In genomic region chr1:46599044-46599970, GRCh38 we compare ENCODE assay signal across 22 cellular contexts. TPM values are rescaled to one million over a fixed set of nuclear protein-coding genes. Genes with fewer than 3 reads are reported as not detected.
DNase-seq lines count a peak whose midpoint lies in the region; ATAC-seq, FAIRE-seq and TF ChIP-seq lines count a peak whose summit lies in the region.
"Had no signal": no experiment of that assay in that cellular context is flagged by ENCODE, and none has a peak within 500 bp of the region (broad histone marks: within the 10 kb centered on the region; RNA-seq: fewer than 3 reads in every experiment).

No MANE protein-coding gene starts in this region.

- H3K36me3 ChIP-seq in transverse colon, result peaks cover 0 to 6% (median 0%) of the 10 kb centered on the region in 4 donors
- H3K36me3 ChIP-seq: BLaER1, left lung had no signal

- H3K27ac ChIP-seq in transverse colon, result peak overlapping the region in 3 of 4 donors; percentile 14 to 50 (median 38)
- H3K27ac ChIP-seq: BLaER1 had no signal

- no peaks in the 10 kb centered on the region for H3K27me3 ChIP-seq in transverse colon
- H3K27me3 ChIP-seq: BLaER1, left lung, spleen had no signal

- no peaks in the 10 kb centered on the region for H3K9me3 ChIP-seq in transverse colon
- H3K9me3 ChIP-seq: BLaER1, left lung, spleen had no signal

- DNase-seq in activated T-cell treated with anti-CD3 and anti-CD28 coated beads, Interleukin-2, amount 50 U/mL, for 4 hours, result no peak
- DNase-seq in activated T-cell treated with anti-CD3 and anti-CD28 coated beads, Interleukin-2, amount 50 U/mL, for 48 hours, result no peak
- no peak for DNase-seq in T-helper 2 cell treated with Interferon-gamma antibody and Interleukin-4, amounts not matched to agents 5 μg/mL and 100 μg/mL, for 36 hours (ENCODE audit: low spot score)
- DNase-seq in naive thymus-derived CD8-positive, alpha-beta T cell, result no peak
- no peak for DNase-seq in transverse colon
- DNase-seq in urothelium cell line (ENCODE audit: low spot score), result no peak
- DNase-seq in H54 (ENCODE audit: insufficient read length, low spot score), result no peak
- DNase-seq: activated CD4-positive, alpha-beta T cell treated with anti-CD3 and anti-CD28 coated beads for 4 hours; activated CD8-positive, alpha-beta memory T cell treated with anti-CD3 and anti-CD28 coated beads, Interleukin-2, amount 50 U/mL, for 48 hours; activated naive CD4-positive, alpha-beta T cell; GF-D8; left lung; NCI-H1436 treated with DMSO at 0.1 percent for 48 hours; NCI-H2171; NCI-H69; spleen had no signal

- H3K36me3 Mint-ChIP-seq in activated T-cell treated with anti-CD3 and anti-CD28 coated beads, Interleukin-2, amount 50 U/mL, for 4 hours (ENCODE audit: insufficient read depth), result peaks cover 9% of the 10 kb centered on the region
- peaks cover 45% of the 10 kb centered on the region for H3K36me3 Mint-ChIP-seq in T-helper 2 cell treated with Interferon-gamma antibody and Interleukin-4, amounts not matched to agents 5 μg/mL and 100 μg/mL, for 36 hours (ENCODE audit: low read depth)
- H3K36me3 Mint-ChIP-seq in naive thymus-derived CD8-positive, alpha-beta T cell, result peaks cover 0 to 9% (median 0%) of the 10 kb centered on the region in 3 donors
- H3K36me3 Mint-ChIP-seq: mesothelial cell of epicardium had no signal

- no peak for FAIRE-seq in urothelium cell line (lab: Jason Lieb, UNC)
- FAIRE-seq in H54 (lab: Jason Lieb, UNC), result no peak
- FAIRE-seq: TTC549 had no signal

- peak overlapping the region; percentile 17 for H3K27ac Mint-ChIP-seq in T-helper 2 cell treated with Interferon-gamma antibody and Interleukin-4, amounts not matched to agents 5 μg/mL and 100 μg/mL, for 36 hours
- peak overlapping the region; percentile 2 to 88 (median 62) for H3K27ac Mint-ChIP-seq in naive thymus-derived CD8-positive, alpha-beta T cell
- H3K27ac Mint-ChIP-seq: mesothelial cell of epicardium had no signal

- no peaks in the 10 kb centered on the region for H3K9me3 Mint-ChIP-seq in activated T-cell treated with anti-CD3 and anti-CD28 coated beads, Interleukin-2, amount 50 U/mL, for 4 hours
- no peaks in the 10 kb centered on the region for H3K9me3 Mint-ChIP-seq in T-helper 2 cell treated with Interferon-gamma antibody and Interleukin-4, amounts not matched to agents 5 μg/mL and 100 μg/mL, for 36 hours
- no peaks in the 10 kb centered on the region for H3K9me3 Mint-ChIP-seq in naive thymus-derived CD8-positive, alpha-beta T cell
- H3K9me3 Mint-ChIP-seq: mesothelial cell of epicardium had no signal

- peak overlapping the region; percentile 6 for H3K4me3 Mint-ChIP-seq in activated T-cell treated with anti-CD3 and anti-CD28 coated beads, Interleukin-2, amount 50 U/mL, for 4 hours
- H3K4me3 Mint-ChIP-seq in T-helper 2 cell treated with Interferon-gamma antibody and Interleukin-4, amounts not matched to agents 5 μg/mL and 100 μg/mL, for 36 hours, result peak overlapping the region; percentile 39
- H3K4me3 Mint-ChIP-seq in naive thymus-derived CD8-positive, alpha-beta T cell, result peak overlapping the region in 2 of 10 donors; percentile 15 to 30
- H3K4me3 Mint-ChIP-seq: mesothelial cell of epicardium had no signal

- intact Hi-C loops in transverse colon (cut with DNase I; ENCODE audit: low total_unique reads), result no loop called here

- H3K27me3 Mint-ChIP-seq in activated T-cell treated with anti-CD3 and anti-CD28 coated beads, Interleukin-2, amount 50 U/mL, for 4 hours (ENCODE audit: low read depth), result no peaks in the 10 kb centered on the region
- no peaks in the 10 kb centered on the region for H3K27me3 Mint-ChIP-seq in T-helper 2 cell treated with Interferon-gamma antibody and Interleukin-4, amounts not matched to agents 5 μg/mL and 100 μg/mL, for 36 hours (ENCODE audit: low read depth)
- H3K27me3 Mint-ChIP-seq in naive thymus-derived CD8-positive, alpha-beta T cell, result no peaks in the 10 kb centered on the region

- POLR2A ChIA-PET in naive thymus-derived CD8-positive, alpha-beta T cell (lab: Charles Lee), result no interaction called here

- H3K4me1 ChIP-seq in transverse colon, result peaks cover 13 to 55% (median 19%) of the 10 kb centered on the region in 4 donors

- H3K4me1 Mint-ChIP-seq in activated T-cell treated with anti-CD3 and anti-CD28 coated beads, Interleukin-2, amount 50 U/mL, for 4 hours (ENCODE audit: low read depth), result peaks cover 72% of the 10 kb centered on the region
- peaks cover 70% of the 10 kb centered on the region for H3K4me1 Mint-ChIP-seq in T-helper 2 cell treated with Interferon-gamma antibody and Interleukin-4, amounts not matched to agents 5 μg/mL and 100 μg/mL, for 36 hours (ENCODE audit: low read depth)
- peaks cover 41 to 77% (median 72%) of the 10 kb centered on the region in 4 donors for H3K4me1 Mint-ChIP-seq in naive thymus-derived CD8-positive, alpha-beta T cell

- WGBS in transverse colon (ENCODE audit: low coverage in 1 of 2), 2 donors, result 77 to 85% methylated on average over 4 to 9 of the region's 9 CpGs

- TF ChIP-seq POLR2A in transverse colon (IDR thresholded peaks at IDR 0.05), result no peak
- no peak for TF ChIP-seq POLR2A in H54 (IDR thresholded peaks at IDR 0.05; ENCODE audit: low read depth, low read length)

- no peak overlapping the region for H3K4me3 ChIP-seq in transverse colon
- H3K4me3 ChIP-seq: BLaER1, left lung, spleen had no signal

- TF ChIP-seq EP300 in transverse colon (IDR thresholded peaks at IDR 0.05; ENCODE audit: low read depth), result no peak

- no peak for TF ChIP-seq CTCF in transverse colon (IDR thresholded peaks at IDR 0.05)

- in situ Hi-C loops in transverse colon (cut with MboI; ENCODE audit: low pct_ligation_motif_present in 1 of 4, low pct_unique_long_range_greater_than_20kb in 1 of 4, low sequenced_read_pairs in 3 of 4), result no loop called here

- ATAC-seq in activated T-cell treated with anti-CD3 and anti-CD28 coated beads, Interleukin-2, amount 50 U/mL, for 4 hours, result no peak
- ATAC-seq in naive thymus-derived CD8-positive, alpha-beta T cell, result no peak
- no peak for ATAC-seq in GM19324 (IDR thresholded peaks at IDR 0.05; ENCODE audit: low FRiP score, unreplicated experiment)
- ATAC-seq: left lung had no signal

RNA-seq across cellular contexts. Expression of gene MKNK1, which starts 4.8 kb away (rescaled TPM):
- total RNA-seq in activated T-cell treated with anti-CD3 and anti-CD28 coated beads, Interleukin-2, amount 50 U/mL, for 4 hours, result 10 to 100 TPM; 21.1 to 26.1 (median 21.6) TPM
- 10 to 100 TPM; 51.4 to 56.3 TPM for total RNA-seq in naive thymus-derived CD8-positive, alpha-beta T cell
- polyA plus RNA-seq in naive thymus-derived CD8-positive, alpha-beta T cell, result 10 to 100 TPM; 17.6 to 19.7 (median 18.7) TPM
- total RNA-seq in transverse colon, result 10 to 100 TPM; 59.5 to 80.5 (median 62.3) TPM

RNA-seq across cellular contexts. Expression of gene MOB3C, which starts 17.3 kb away (rescaled TPM):
- 10 to 100 TPM in 2 of 3 donors, 1 to 10 TPM in 1; 8.3 to 11.9 (median 11.0) TPM for total RNA-seq in activated T-cell treated with anti-CD3 and anti-CD28 coated beads, Interleukin-2, amount 50 U/mL, for 4 hours
- 10 to 100 TPM; 24.3 to 24.7 TPM for total RNA-seq in naive thymus-derived CD8-positive, alpha-beta T cell
- polyA plus RNA-seq in naive thymus-derived CD8-positive, alpha-beta T cell, result 10 to 100 TPM in 1 of 3 donors, 1 to 10 TPM in 2; 8.3 to 17.5 (median 8.4) TPM
- total RNA-seq in transverse colon, result 10 to 100 TPM; 12.9 to 20.6 (median 14.8) TPM

RNA-seq across cellular contexts. Expression of gene KNCN, which starts 47.9 kb away (rescaled TPM):
- not detected for total RNA-seq in activated T-cell treated with anti-CD3 and anti-CD28 coated beads, Interleukin-2, amount 50 U/mL, for 4 hours
- not detected for total RNA-seq in naive thymus-derived CD8-positive, alpha-beta T cell
- not detected for polyA plus RNA-seq in naive thymus-derived CD8-positive, alpha-beta T cell
- total RNA-seq in transverse colon, result not detected
- total RNA-seq: chondrocyte, fibroblast of lung, left lung, mesothelial cell of epicardium, spleen had no signal
- polyA plus RNA-seq: fibroblast of lung, spleen had no signal
